In genomic region chr9:71684566-71684965, GRCh38 we compare ENCODE assay signal across 16 cellular contexts.
A peak's percentile ranks its signal among the peaks of the same experiment; 100 is the strongest.
DNase-seq lines count a peak whose midpoint lies in the region; ATAC-seq, FAIRE-seq and TF ChIP-seq lines count a peak whose summit lies in the region.
"Had no signal": no experiment of that assay in that cellular context is flagged by ENCODE, and none has a peak within 500 bp of the region (broad histone marks: within the 10 kb centered on the region; RNA-seq: fewer than 3 reads in every experiment).

No MANE protein-coding gene starts in this region.

- H3K4me3 ChIP-seq in DOHH2 (ENCODE audit: low read length): no peak overlapping the region
- H3K4me3 ChIP-seq: lung had no signal

- H3K36me3 ChIP-seq in DOHH2 (ENCODE audit: control insufficient read depth, low read length): no peaks in the 10 kb centered on the region

- no peaks in the 10 kb centered on the region for H3K27me3 Mint-ChIP-seq in T-helper 2 cell treated with Interferon-gamma antibody and Interleukin-4, amounts not matched to agents 5 μg/mL and 100 μg/mL, for 36 hours (ENCODE audit: low read depth)
- H3K27me3 Mint-ChIP-seq in brain: no peaks in the 10 kb centered on the region
- no peaks in the 10 kb centered on the region for H3K27me3 Mint-ChIP-seq in natural killer cell treated with Interleukin-12 subunit alpha and Interleukin-12 subunit beta and Interleukin-15 and Interleukin-18, amount 100 ng/mL, for 72 hours
- H3K27me3 Mint-ChIP-seq: activated B cell treated with CpG ODN at 0.5 μM for 24 hours; activated naive CD4-positive, alpha-beta T cell treated with anti-CD3 and anti-CD28 coated beads, Interleukin-2, amount 50 U/mL, for 24 hours had no signal

- H3K79me2 ChIP-seq in DOHH2 (ENCODE audit: control insufficient read depth, low read length): no peaks in the 10 kb centered on the region

- no peaks in the 10 kb centered on the region for H4K20me1 ChIP-seq in DOHH2 (ENCODE audit: control insufficient read depth, insufficient read depth, low read depth, low read length)

- peak overlapping the region; percentile 26; the same call in 1 of the 2 replicates for H3K4me2 ChIP-seq in DOHH2 (ENCODE audit: low read length)

- no peaks in the 10 kb centered on the region for H3F3A ChIP-seq in DOHH2 (ENCODE audit: control insufficient read depth, insufficient read depth)

- H3K4me1 ChIP-seq in DOHH2 (ENCODE audit: control insufficient read depth, low read length): peaks cover 36% of the 10 kb centered on the region

- no peaks in the 10 kb centered on the region for H3K9me3 ChIP-seq in DOHH2 (ENCODE audit: control insufficient read depth, insufficient read depth, low read length)

- TF ChIP-seq POLR2A in GM12892 (IDR thresholded peaks at IDR 0.05; ENCODE audit: low read depth, low read length): no peak

- H3K27me3 ChIP-seq in DOHH2 (ENCODE audit: control insufficient read depth, low read length): no peaks in the 10 kb centered on the region

- peaks cover 49% of the 10 kb centered on the region for H3K36me3 Mint-ChIP-seq in T-helper 2 cell treated with Interferon-gamma antibody and Interleukin-4, amounts not matched to agents 5 μg/mL and 100 μg/mL, for 36 hours (ENCODE audit: low read depth)
- peaks cover 47% of the 10 kb centered on the region for H3K36me3 Mint-ChIP-seq in brain
- no peaks in the 10 kb centered on the region for H3K36me3 Mint-ChIP-seq in natural killer cell treated with Interleukin-12 subunit alpha and Interleukin-12 subunit beta and Interleukin-15 and Interleukin-18, amount 100 ng/mL, for 72 hours

- no peak overlapping the region for H3K27ac ChIP-seq in DOHH2 (ENCODE audit: low read depth, low read length)

- H3K4me1 Mint-ChIP-seq in T-helper 2 cell treated with Interferon-gamma antibody and Interleukin-4, amounts not matched to agents 5 μg/mL and 100 μg/mL, for 36 hours (ENCODE audit: low read depth): peaks cover 34% of the 10 kb centered on the region
- H3K4me1 Mint-ChIP-seq in brain: peaks cover 58% of the 10 kb centered on the region
- peaks cover 25 to 35% of the 10 kb centered on the region in 2 donors for H3K4me1 Mint-ChIP-seq in natural killer cell treated with Interleukin-12 subunit alpha and Interleukin-12 subunit beta and Interleukin-15 and Interleukin-18, amount 100 ng/mL, for 72 hours (ENCODE audit: low read depth in 2 of 2)

- no peaks in the 10 kb centered on the region for H3K9me2 ChIP-seq in DOHH2 (replicated peaks; ENCODE audit: control insufficient read depth, low read length)

- no peak for ATAC-seq in natural killer cell treated with Interleukin-12 subunit alpha and Interleukin-12 subunit beta and Interleukin-15 and Interleukin-18, amount 100 ng/mL, for 72 hours

- H3K4me3 Mint-ChIP-seq in T-helper 2 cell treated with Interferon-gamma antibody and Interleukin-4, amounts not matched to agents 5 μg/mL and 100 μg/mL, for 36 hours: peak overlapping the region; percentile 42
- peak overlapping the region in 1 of 5 experiments; percentile 83 for H3K4me3 Mint-ChIP-seq in brain
- peak overlapping the region; percentile 64 for H3K4me3 Mint-ChIP-seq in natural killer cell treated with Interleukin-12 subunit alpha and Interleukin-12 subunit beta and Interleukin-15 and Interleukin-18, amount 100 ng/mL, for 72 hours
- H3K4me3 Mint-ChIP-seq: activated B cell treated with CpG ODN at 0.5 μM for 24 hours, neural crest cell had no signal

- no peak for TF ChIP-seq CTCF in DOHH2 (IDR thresholded peaks at IDR 0.05; ENCODE audit: low read depth, low read length, poor library complexity, severe bottlenecking)
- TF ChIP-seq CTCF in brain (conservative IDR thresholded peaks at IDR 0.05): no peak

- DNase-seq in T-helper 2 cell treated with Interferon-gamma antibody and Interleukin-4, amounts not matched to agents 5 μg/mL and 100 μg/mL, for 36 hours (ENCODE audit: low spot score): no peak
- no peak for DNase-seq in T-helper 2 cell
- DNase-seq in natural killer cell treated with Interleukin-12 subunit alpha and Interleukin-12 subunit beta and Interleukin-15 and Interleukin-18, amount 100 ng/mL, for 72 hours (ENCODE audit: low spot score): no peak
- no peak for DNase-seq in NCI-H1436 (lab: John Stamatoyannopoulos, UW)
- DNase-seq in GM19239 (ENCODE audit: insufficient read length, low spot score): no peak
- no peak for DNase-seq in GM12892 (ENCODE audit: insufficient read length)
- DNase-seq: activated B cell treated with CpG ODN at 0.5 μM for 24 hours; DMS79 treated with DMSO at 0.1 percent for 48 hours; HCEC 1CT; stimulated activated naive CD8-positive, alpha-beta T cell treated with anti-CD3 and anti-CD28 coated beads, Interleukin-15, Interleukin-2, amounts not matched to agents 100 U/mL and 50 U/mL, for 24 hours had no signal

- H3K9me3 Mint-ChIP-seq in T-helper 2 cell treated with Interferon-gamma antibody and Interleukin-4, amounts not matched to agents 5 μg/mL and 100 μg/mL, for 36 hours: no peaks in the 10 kb centered on the region
- H3K9me3 Mint-ChIP-seq in brain: no peaks in the 10 kb centered on the region
- no peaks in the 10 kb centered on the region for H3K9me3 Mint-ChIP-seq in natural killer cell treated with Interleukin-12 subunit alpha and Interleukin-12 subunit beta and Interleukin-15 and Interleukin-18, amount 100 ng/mL, for 72 hours
- H3K9me3 Mint-ChIP-seq: activated B cell treated with CpG ODN at 0.5 μM for 24 hours; activated naive CD4-positive, alpha-beta T cell treated with anti-CD3 and anti-CD28 coated beads, Interleukin-2, amount 50 U/mL, for 24 hours; neural crest cell had no signal

- peak overlapping the region; percentile 29 for H3K27ac Mint-ChIP-seq in T-helper 2 cell treated with Interferon-gamma antibody and Interleukin-4, amounts not matched to agents 5 μg/mL and 100 μg/mL, for 36 hours
- peak overlapping the region in 3 of 5 experiments; percentile 80 to 93 (median 92) for H3K27ac Mint-ChIP-seq in brain
- H3K27ac Mint-ChIP-seq in natural killer cell treated with Interleukin-12 subunit alpha and Interleukin-12 subunit beta and Interleukin-15 and Interleukin-18, amount 100 ng/mL, for 72 hours: peak overlapping the region; percentile 57 to 70
- H3K27ac Mint-ChIP-seq: activated naive CD4-positive, alpha-beta T cell treated with anti-CD3 and anti-CD28 coated beads, Interleukin-2, amount 50 U/mL, for 24 hours had no signal

- FAIRE-seq in GM19239 (lab: Jason Lieb, UNC): no peak
- no peak for FAIRE-seq in GM12892 (lab: Jason Lieb, UNC)
- FAIRE-seq: GM18507 had no signal

Comparison
In these comparisons a context has a peak if more than half of its experiments do, and no peak if none do; other contexts are left out.
1. H3K27ac Mint-ChIP-seq: peak in every context shown above with its lines; median percentile 92 in brain; 64 in natural killer cell treated with Interleukin-12 subunit alpha and Interleukin-12 subunit beta and Interleukin-15 and Interleukin-18, amount 100 ng/mL, for 72 hours; 29 in T-helper 2 cell treated with Interferon-gamma antibody and Interleukin-4, amounts not matched to agents 5 μg/mL and 100 μg/mL, for 36 hours.